Comparison of ENCODE assay signal across 22 cellular contexts in genomic region chr5:6175172-6175855, GRCh38.
DNase-seq lines count a peak whose midpoint lies in the region; ATAC-seq and TF ChIP-seq lines count a peak whose summit lies in the region.
"Had no signal": no experiment of that assay in that cellular context is flagged by ENCODE, and none has a peak within 500 bp of the region (broad histone marks: within the 10 kb centered on the region; RNA-seq: fewer than 3 reads in every experiment).

No MANE protein-coding gene starts in this region.

- H3K9me3 Mint-ChIP-seq in glutamatergic neuron (ENCODE audit: unreplicated experiment), result no peaks in the 10 kb centered on the region
- H3K9me3 Mint-ChIP-seq in activated CD8-positive, alpha-beta T cell treated with anti-CD3 and anti-CD28 coated beads for 36 hours, result no peaks in the 10 kb centered on the region

- no peaks in the 10 kb centered on the region for H3K79me2 ChIP-seq in SU-DHL-6 (ENCODE audit: insufficient read depth, low read length)

- POLR2A ChIA-PET in activated CD8-positive, alpha-beta T cell treated with anti-CD3 and anti-CD28 coated beads for 36 hours (lab: Charles Lee), result no interaction called here

- no peak overlapping the region for H3K27ac ChIP-seq in SU-DHL-6 (ENCODE audit: low read depth, low read length)
- no peak overlapping the region for H3K27ac ChIP-seq in vagina
- H3K27ac ChIP-seq: C4-2B, HL-60, SJCRH30 had no signal

- intact Hi-C loops in vagina (cut with DNase I), result no loop called here
- intact Hi-C loops in activated CD8-positive, alpha-beta T cell treated with anti-CD3 and anti-CD28 coated beads for 36 hours (cut with micrococcal nuclease), result no loop called here

- no peaks in the 10 kb centered on the region for H3K4me1 ChIP-seq in vagina
- H3K4me1 ChIP-seq: SJCRH30 had no signal

- H3K36me3 ChIP-seq in SU-DHL-6 (ENCODE audit: low read length) (no peaks in the 10 kb centered on the region), vagina (no peaks in the 10 kb centered on the region)
- H3K36me3 ChIP-seq: SJCRH30 had no signal

- TF ChIP-seq POLR2A in vagina (IDR thresholded peaks at IDR 0.05), result no peak

- peak; percentile 13 for DNase-seq in NCI-H345 (lab: John Stamatoyannopoulos, UW)
- no peak for DNase-seq in NCI-H345 treated with DMSO at 0.1 percent for 48 hours (lab: John Stamatoyannopoulos, UW; ENCODE audit: unreplicated experiment)
- no peak for DNase-seq in glutamatergic neuron
- peak; percentile 14 to 54 for DNase-seq in vagina (ENCODE audit: extremely low spot score in 2 of 2)
- DNase-seq in DMS 273 (lab: John Stamatoyannopoulos, UW; ENCODE audit: unreplicated experiment), result no peak
- no peak for DNase-seq in activated CD8-positive, alpha-beta T cell treated with anti-CD3 and anti-CD28 coated beads for 36 hours
- DNase-seq: 8988T, AML-193, DMS79 treated with DMSO at 0.1 percent for 48 hours, KG1, NCI-H1092, NCI-H1436, NCI-H226, NCI-H526 treated with DMSO at 0.1 percent for 48 hours, SJCRH30, T-helper 1 cell had no signal

- peaks cover 17% of the 10 kb centered on the region for H3K4me1 Mint-ChIP-seq in glutamatergic neuron (ENCODE audit: low read depth, unreplicated experiment)
- H3K4me1 Mint-ChIP-seq in activated CD8-positive, alpha-beta T cell treated with anti-CD3 and anti-CD28 coated beads for 36 hours (ENCODE audit: low read depth), result no peaks in the 10 kb centered on the region

- H3K9ac ChIP-seq in SU-DHL-6 (ENCODE audit: low read length), result no peak overlapping the region

- no peaks in the 10 kb centered on the region for H4K20me1 ChIP-seq in SU-DHL-6 (ENCODE audit: low read depth, low read length)

- H3K9me3 ChIP-seq in SU-DHL-6 (ENCODE audit: insufficient read depth, low read length), result no peaks in the 10 kb centered on the region
- no peaks in the 10 kb centered on the region for H3K9me3 ChIP-seq in vagina
- H3K9me3 ChIP-seq: SJCRH30 had no signal

- no peaks in the 10 kb centered on the region for H3K27me3 Mint-ChIP-seq in glutamatergic neuron (ENCODE audit: unreplicated experiment)
- peaks cover 3% of the 10 kb centered on the region for H3K27me3 Mint-ChIP-seq in activated CD8-positive, alpha-beta T cell treated with anti-CD3 and anti-CD28 coated beads for 36 hours

- peak overlapping the region; percentile 4 for H3K27ac Mint-ChIP-seq in glutamatergic neuron (ENCODE audit: unreplicated experiment)
- no peak overlapping the region for H3K27ac Mint-ChIP-seq in activated CD8-positive, alpha-beta T cell treated with anti-CD3 and anti-CD28 coated beads for 36 hours

- H3F3A ChIP-seq in SU-DHL-6 (ENCODE audit: insufficient read depth), result no peaks in the 10 kb centered on the region

- no peaks in the 10 kb centered on the region for H3K36me3 Mint-ChIP-seq in glutamatergic neuron (ENCODE audit: unreplicated experiment)
- H3K36me3 Mint-ChIP-seq in activated CD8-positive, alpha-beta T cell treated with anti-CD3 and anti-CD28 coated beads for 36 hours (ENCODE audit: low read depth), result no peaks in the 10 kb centered on the region

- H3K4me3 Mint-ChIP-seq in glutamatergic neuron (ENCODE audit: unreplicated experiment), result no peak overlapping the region
- H3K4me3 Mint-ChIP-seq in activated CD8-positive, alpha-beta T cell treated with anti-CD3 and anti-CD28 coated beads for 36 hours, result no peak overlapping the region

- no peak overlapping the region for H3K4me2 ChIP-seq in SU-DHL-6 (ENCODE audit: low read depth, low read length, poor library complexity, severe bottlenecking)

- no peak for ATAC-seq in GM21381 (IDR thresholded peaks at IDR 0.05; ENCODE audit: unreplicated experiment)
- no peak for ATAC-seq in activated CD8-positive, alpha-beta T cell treated with anti-CD3 and anti-CD28 coated beads for 36 hours
- ATAC-seq: HCT116 had no signal

- H2AFZ ChIP-seq in SU-DHL-6 (ENCODE audit: low read depth, low read length, severe bottlenecking), result peak overlapping the region; percentile 15

- CTCF ChIA-PET in activated CD8-positive, alpha-beta T cell treated with anti-CD3 and anti-CD28 coated beads for 36 hours (lab: Charles Lee), result no interaction called here

- no peaks in the 10 kb centered on the region for H3K27me3 ChIP-seq in SU-DHL-6 (ENCODE audit: low read length)
- no peaks in the 10 kb centered on the region for H3K27me3 ChIP-seq in vagina
- H3K27me3 ChIP-seq: SJCRH30 had no signal

- no peak overlapping the region for H3K4me3 ChIP-seq in SU-DHL-6 (ENCODE audit: insufficient read depth, low read length, poor library complexity, severe bottlenecking)
- no peak overlapping the region for H3K4me3 ChIP-seq in vagina
- H3K4me3 ChIP-seq: GM12878, SJCRH30 had no signal

- no peaks in the 10 kb centered on the region for H3K9me2 ChIP-seq in SU-DHL-6 (replicated peaks; ENCODE audit: insufficient read depth, low read length)

- TF ChIP-seq CTCF in SU-DHL-6 (IDR thresholded peaks at IDR 0.05; ENCODE audit: insufficient read depth, low read length, poor library complexity, severe bottlenecking) (no peak), glutamatergic neuron (IDR thresholded peaks at IDR 0.05; ENCODE audit: partially characterized antibody, unreplicated experiment) (no peak), vagina (IDR thresholded peaks at IDR 0.05) (no peak)
- TF ChIP-seq CTCF in activated CD8-positive, alpha-beta T cell treated with anti-CD3 and anti-CD28 coated beads for 36 hours (IDR thresholded peaks at IDR 0.05), result no peak

Comparison
In these comparisons a context has a peak if more than half of its experiments do, and no peak if none do; other contexts are left out.
1. DNase-seq: peak in NCI-H345 (single experiment) and vagina (2 of 2); none in NCI-H345 treated with DMSO at 0.1 percent for 48 hours (single experiment), glutamatergic neuron (single experiment), DMS 273 (single experiment) and activated CD8-positive, alpha-beta T cell treated with anti-CD3 and anti-CD28 coated beads for 36 hours (single experiment).